In the genomic region with DNA sequence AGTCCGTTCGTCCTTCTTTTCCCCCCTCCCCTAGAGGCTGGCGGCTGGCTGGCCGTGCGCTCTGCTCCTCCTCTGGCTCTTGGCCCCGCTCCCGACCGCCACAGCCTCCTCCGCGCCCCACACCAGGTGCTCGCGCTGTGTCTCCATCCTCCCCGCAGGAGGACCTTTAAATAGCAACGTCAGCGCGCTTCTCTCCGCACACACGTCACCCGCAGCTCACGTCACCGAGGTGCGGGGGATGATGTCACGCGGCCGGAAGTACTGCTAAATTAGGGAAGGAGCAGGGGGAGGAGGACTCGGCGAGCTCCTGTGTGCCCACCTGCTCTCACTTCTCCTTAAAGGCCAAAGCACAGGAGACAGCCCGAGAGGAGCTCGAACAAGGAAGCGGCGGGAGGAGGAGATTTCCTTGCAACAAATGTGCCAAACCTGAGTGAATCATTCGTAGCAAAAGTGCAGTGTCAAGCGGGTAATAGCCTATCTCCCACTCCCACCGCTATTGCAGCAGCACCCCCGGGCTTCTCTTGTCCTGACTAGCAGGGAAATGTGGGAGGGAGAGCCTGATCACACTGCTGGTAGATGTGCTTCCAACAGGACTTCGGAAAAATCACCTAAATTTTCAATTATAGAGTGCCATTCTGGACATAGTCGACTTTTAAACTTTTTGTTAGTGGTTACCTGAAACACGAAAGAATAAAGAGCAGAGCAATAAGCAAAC, we compare ENCODE assay signal across 8 cellular contexts. TPM values are rescaled to one million over a fixed set of nuclear protein-coding genes. Genes with fewer than 3 reads are reported as not detected.
DNase-seq lines count a peak whose midpoint lies in the region; TF ChIP-seq lines count a peak whose summit lies in the region.

No MANE protein-coding gene starts in this region.

- no peaks in the 10 kb centered on the region for H3K9me3 Mint-ChIP-seq in activated naive CD4-positive, alpha-beta T cell treated with anti-CD3 and anti-CD28 coated beads, Interleukin-2, amount 50 U/mL, for 24 hours

- H3K27ac Mint-ChIP-seq in activated naive CD4-positive, alpha-beta T cell treated with anti-CD3 and anti-CD28 coated beads, Interleukin-2, amount 50 U/mL, for 24 hours, result peak overlapping the region; percentile 99

- H3K4me1 Mint-ChIP-seq in activated naive CD4-positive, alpha-beta T cell treated with anti-CD3 and anti-CD28 coated beads, Interleukin-2, amount 50 U/mL, for 24 hours, result peaks cover 55% of the 10 kb centered on the region

- peaks cover 10% of the 10 kb centered on the region for H3K27me3 Mint-ChIP-seq in activated naive CD4-positive, alpha-beta T cell treated with anti-CD3 and anti-CD28 coated beads, Interleukin-2, amount 50 U/mL, for 24 hours

- peak overlapping the region; percentile 81 for H3K27ac ChIP-seq in temporal lobe (ENCODE audit: low read depth, low read length)

- H3K4me3 ChIP-seq in HFF-Myc (replicated peaks; ENCODE audit: low read depth, low read length), result peak overlapping the region; percentile 56

- peak overlapping the region; percentile 97 for H3K4me3 Mint-ChIP-seq in activated naive CD4-positive, alpha-beta T cell treated with anti-CD3 and anti-CD28 coated beads, Interleukin-2, amount 50 U/mL, for 24 hours

- DNase-seq in GM04504 (ENCODE audit: low read depth) (peak; percentile 51), HFF-Myc (ENCODE audit: extremely low read depth, low read depth) (peak; percentile 72), MV-4-11 (lab: John Stamatoyannopoulos, UW) (peak; percentile 91), SK-N-DZ (ENCODE audit: low spot score) (peak; percentile 96), globus pallidus (ENCODE audit: low spot score) (peak; percentile 89), nucleus accumbens (lab: John Stamatoyannopoulos, UW) (peak; percentile 43 to 95 (median 84))

- no peaks in the 10 kb centered on the region for H3K36me3 Mint-ChIP-seq in activated naive CD4-positive, alpha-beta T cell treated with anti-CD3 and anti-CD28 coated beads, Interleukin-2, amount 50 U/mL, for 24 hours

- no peak for TF ChIP-seq CTCF in HFF-Myc (IDR thresholded peaks at IDR 0.05; ENCODE audit: low read depth, low read length, missing control alignments)

RNA-seq across cellular contexts. Expression of a gene that starts 0.6 kb away (rescaled TPM):
- polyA plus RNA-seq in SK-N-DZ (2014; cell fraction: cytosol; rRNA removed), result 5.9 and 7.5 TPM in 2 replicates
- 4.1 and 7.0 TPM in 2 replicates for polyA plus RNA-seq in SK-N-DZ (2014; cell fraction: nucleus; rRNA removed)
- total RNA-seq in temporal lobe, result 80.2 TPM

Comparison
In these comparisons a context has a peak if more than half of its experiments do, and no peak if none do; other contexts are left out.
1. Peak in every context shown above with its lines: DNase-seq, H3K4me3 ChIP-seq and H3K27ac ChIP-seq.